18 cellular contexts compared by ENCODE assay signal in genomic region chr13:99556867-99557443, GRCh38. TPM values are rescaled to one million over a fixed set of nuclear protein-coding genes. Genes with fewer than 3 reads are reported as not detected.
DNase-seq lines count a peak whose midpoint lies in the region; ATAC-seq lines count a peak whose summit lies in the region.
"Had no signal": no experiment of that assay in that cellular context is flagged by ENCODE, and none has a peak within 500 bp of the region (broad histone marks: within the 10 kb centered on the region; RNA-seq: fewer than 3 reads in every experiment).

No MANE protein-coding gene starts in this region.

- no peak overlapping the region for H3K4me3 Mint-ChIP-seq in activated CD4-positive, alpha-beta T cell treated with anti-CD3 and anti-CD28 coated beads, Interleukin-2, amount 10 ng/mL, durations not matched to agents 7 days and 5 days
- H3K4me3 Mint-ChIP-seq in stimulated activated naive CD8-positive, alpha-beta T cell treated with anti-CD3 and anti-CD28 coated beads, Interleukin-15, amount 100 ng/mL, for 72 hours = no peak overlapping the region
- no peak overlapping the region for H3K4me3 Mint-ChIP-seq in activated naive CD8-positive, alpha-beta T cell treated with anti-CD3 and anti-CD28 coated beads, Interleukin-2, amount 50 U/mL, for 24 hours
- H3K4me3 Mint-ChIP-seq: H9 had no signal

- peak overlapping the region; percentile 37 for H3K27ac Mint-ChIP-seq in activated CD4-positive, alpha-beta T cell treated with anti-CD3 and anti-CD28 coated beads, Interleukin-2, amount 10 ng/mL, durations not matched to agents 7 days and 5 days
- H3K27ac Mint-ChIP-seq in stimulated activated naive CD8-positive, alpha-beta T cell treated with anti-CD3 and anti-CD28 coated beads, Interleukin-15, amount 100 ng/mL, for 72 hours = no peak overlapping the region
- peak overlapping the region; percentile 69 for H3K27ac Mint-ChIP-seq in activated naive CD8-positive, alpha-beta T cell treated with anti-CD3 and anti-CD28 coated beads, Interleukin-2, amount 50 U/mL, for 24 hours

- DNase-seq in activated CD4-positive, alpha-beta T cell treated with anti-CD3 and anti-CD28 coated beads, Interleukin-2, amount 10 ng/mL, durations not matched to agents 7 days and 5 days = no peak
- DNase-seq in activated CD4-positive, alpha-beta T cell treated with anti-CD3 and anti-CD28 coated beads for 1 hour = no peak
- no peak for DNase-seq in stimulated activated naive CD8-positive, alpha-beta T cell treated with anti-CD3 and anti-CD28 coated beads, Interleukin-15, Interleukin-2, amounts not matched to agents 100 U/mL and 50 U/mL, for 24 hours
- no peak for DNase-seq in stimulated activated naive CD8-positive, alpha-beta T cell treated with anti-CD3 and anti-CD28 coated beads, Interleukin-15, amount 100 ng/mL, for 72 hours
- no peak for DNase-seq in activated naive CD8-positive, alpha-beta T cell treated with anti-CD3 and anti-CD28 coated beads, Interleukin-2, amount 50 U/mL, for 24 hours
- DNase-seq in NK-92 treated with Interleukin-12 subunit alpha and Interleukin-12 subunit beta, amount 100 ng/mL, for 24 hours (lab: John Stamatoyannopoulos, UW) = no peak
- no peak for DNase-seq in SIG-M5 (lab: John Stamatoyannopoulos, UW)
- no peak for DNase-seq in NCI-H187 (lab: John Stamatoyannopoulos, UW)
- DNase-seq: DMS 273 treated with DMSO at 0.1 percent for 48 hours, GDM1, H9, MG63, NCI-H1092, NCI-H146, NCI-H510A treated with DMSO at 0.1 percent for 48 hours, NCI-H82, PC-9 had no signal

- peaks cover 2% of the 10 kb centered on the region for H3K4me1 Mint-ChIP-seq in activated CD4-positive, alpha-beta T cell treated with anti-CD3 and anti-CD28 coated beads, Interleukin-2, amount 10 ng/mL, durations not matched to agents 7 days and 5 days
- H3K4me1 Mint-ChIP-seq in stimulated activated naive CD8-positive, alpha-beta T cell treated with anti-CD3 and anti-CD28 coated beads, Interleukin-15, amount 100 ng/mL, for 72 hours = peaks cover 7% of the 10 kb centered on the region
- peaks cover 19% of the 10 kb centered on the region for H3K4me1 Mint-ChIP-seq in activated naive CD8-positive, alpha-beta T cell treated with anti-CD3 and anti-CD28 coated beads, Interleukin-2, amount 50 U/mL, for 24 hours

- H3K36me3 Mint-ChIP-seq in activated CD4-positive, alpha-beta T cell treated with anti-CD3 and anti-CD28 coated beads, Interleukin-2, amount 10 ng/mL, durations not matched to agents 7 days and 5 days (ENCODE audit: low read depth) = peaks cover 54% of the 10 kb centered on the region
- peaks cover 60% of the 10 kb centered on the region for H3K36me3 Mint-ChIP-seq in activated naive CD8-positive, alpha-beta T cell treated with anti-CD3 and anti-CD28 coated beads, Interleukin-2, amount 50 U/mL, for 24 hours (ENCODE audit: low read depth)

- H3K9me3 Mint-ChIP-seq in activated CD4-positive, alpha-beta T cell treated with anti-CD3 and anti-CD28 coated beads, Interleukin-2, amount 10 ng/mL, durations not matched to agents 7 days and 5 days = no peaks in the 10 kb centered on the region
- no peaks in the 10 kb centered on the region for H3K9me3 Mint-ChIP-seq in stimulated activated naive CD8-positive, alpha-beta T cell treated with anti-CD3 and anti-CD28 coated beads, Interleukin-15, amount 100 ng/mL, for 72 hours
- no peaks in the 10 kb centered on the region for H3K9me3 Mint-ChIP-seq in activated naive CD8-positive, alpha-beta T cell treated with anti-CD3 and anti-CD28 coated beads, Interleukin-2, amount 50 U/mL, for 24 hours
- H3K9me3 Mint-ChIP-seq: H9 had no signal

- CTCF ChIA-PET in activated CD4-positive, alpha-beta T cell treated with anti-CD3 and anti-CD28 coated beads, Interleukin-2, amount 10 ng/mL, durations not matched to agents 7 days and 5 days (lab: Charles Lee) = no interaction called here

- H3K27me3 Mint-ChIP-seq in activated CD4-positive, alpha-beta T cell treated with anti-CD3 and anti-CD28 coated beads, Interleukin-2, amount 10 ng/mL, durations not matched to agents 7 days and 5 days = no peaks in the 10 kb centered on the region
- H3K27me3 Mint-ChIP-seq in stimulated activated naive CD8-positive, alpha-beta T cell treated with anti-CD3 and anti-CD28 coated beads, Interleukin-15, amount 100 ng/mL, for 72 hours = no peaks in the 10 kb centered on the region
- H3K27me3 Mint-ChIP-seq in activated naive CD8-positive, alpha-beta T cell treated with anti-CD3 and anti-CD28 coated beads, Interleukin-2, amount 50 U/mL, for 24 hours = no peaks in the 10 kb centered on the region

- ATAC-seq in stimulated activated naive CD8-positive, alpha-beta T cell treated with anti-CD3 and anti-CD28 coated beads, Interleukin-15, Interleukin-2, amounts not matched to agents 100 U/mL and 50 U/mL, for 24 hours = peak; percentile 69
- no peak for ATAC-seq in stimulated activated naive CD8-positive, alpha-beta T cell treated with anti-CD3 and anti-CD28 coated beads, Interleukin-15, amount 100 ng/mL, for 72 hours
- ATAC-seq in activated naive CD8-positive, alpha-beta T cell treated with anti-CD3 and anti-CD28 coated beads, Interleukin-2, amount 50 U/mL, for 24 hours = peak; percentile 73
- ATAC-seq: GM12878 had no signal

- POLR2A ChIA-PET in activated CD4-positive, alpha-beta T cell treated with anti-CD3 and anti-CD28 coated beads, Interleukin-2, amount 10 ng/mL, durations not matched to agents 7 days and 5 days (lab: Charles Lee) = no interaction called here

RNA-seq across cellular contexts. Expression of gene CLYBL, which starts 49.5 kb away (rescaled TPM):
- total RNA-seq in activated CD4-positive, alpha-beta T cell treated with anti-CD3 and anti-CD28 coated beads, Interleukin-2, amount 10 ng/mL, durations not matched to agents 7 days and 5 days = 10 to 100 TPM; 12.2 to 13.0 TPM

RNA-seq across cellular contexts. Expression of gene TM9SF2, which starts 55.7 kb away (rescaled TPM):
- total RNA-seq in activated CD4-positive, alpha-beta T cell treated with anti-CD3 and anti-CD28 coated beads, Interleukin-2, amount 10 ng/mL, durations not matched to agents 7 days and 5 days = 10 to 100 TPM; 79.2 to 87.9 TPM

Comparison
In these comparisons a context has a peak if more than half of its experiments do, and no peak if none do; other contexts are left out.
1. H3K27ac Mint-ChIP-seq: peak in activated CD4-positive, alpha-beta T cell treated with anti-CD3 and anti-CD28 coated beads, Interleukin-2, amount 10 ng/mL, durations not matched to agents 7 days and 5 days (single experiment) and activated naive CD8-positive, alpha-beta T cell treated with anti-CD3 and anti-CD28 coated beads, Interleukin-2, amount 50 U/mL, for 24 hours (single experiment); none in stimulated activated naive CD8-positive, alpha-beta T cell treated with anti-CD3 and anti-CD28 coated beads, Interleukin-15, amount 100 ng/mL, for 72 hours (0 of 2).